Comparison of ENCODE assay signal across 1 cellular context in genomic region chr11:61816736-61817455, GRCh38.
TF ChIP-seq lines count a peak whose summit lies in the region.

Gene FADS1 (minus strand): TSS chr11:61817003. CDS start chr11:61816929, 74 bp downstream.

TF ChIP-seq in A549, 52 proteins besides CTCF, POLR2A, EP300 and RAD21 (continued from another document):
- no peak for TF ChIP-seq KDM1A (IDR thresholded peaks at IDR 0.05; ENCODE audit: low read depth)
- no peak for TF ChIP-seq NPAS2 (CRISPR knock-in tag; IDR thresholded peaks at IDR 0.05; ENCODE audit: borderline replicate concordance)
- peak; percentile 84 for TF ChIP-seq JUN (IDR thresholded peaks at IDR 0.05)
- 0 out of 2 replicates have a peak, but pooled peaks have one; percentile 11 for TF ChIP-seq USF2 (IDR thresholded peaks at IDR 0.05)
- no peak for TF ChIP-seq EHMT2 (IDR thresholded peaks at IDR 0.05; ENCODE audit: low read depth)
- TF ChIP-seq MAZ (IDR thresholded peaks at IDR 0.05; ENCODE audit: borderline replicate concordance, low read depth, low read length) = 0 out of 2 replicates have a peak, but pooled peaks have one; percentile 38
- TF ChIP-seq SREBF2 (IDR thresholded peaks at IDR 0.05) = no peak
- no peak for TF ChIP-seq RNF2 (IDR thresholded peaks at IDR 0.05; ENCODE audit: borderline replicate concordance, low read depth)
- TF ChIP-seq, protein P1, sequence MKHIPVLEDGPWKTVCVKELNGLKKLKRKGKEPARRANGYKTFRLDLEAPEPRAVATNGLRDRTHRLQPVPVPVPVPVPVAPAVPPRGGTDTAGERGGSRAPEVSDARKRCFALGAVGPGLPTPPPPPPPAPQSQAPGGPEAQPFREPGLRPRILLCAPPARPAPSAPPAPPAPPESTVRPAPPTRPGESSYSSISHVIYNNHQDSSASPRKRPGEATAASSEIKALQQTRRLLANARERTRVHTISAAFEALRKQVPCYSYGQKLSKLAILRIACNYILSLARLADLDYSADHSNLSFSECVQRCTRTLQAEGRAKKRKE (CRISPR knock-in tag; IDR thresholded peaks at IDR 0.05; ENCODE audit: low read depth) = no peak
- TF ChIP-seq HES2 (IDR thresholded peaks at IDR 0.05) = no peak
- no peak for TF ChIP-seq ZSCAN20 (CRISPR knock-in tag; IDR thresholded peaks at IDR 0.05)
- TF ChIP-seq GATA3 (IDR thresholded peaks at IDR 0.05; ENCODE audit: borderline replicate concordance) = peak; percentile 43
- peak; percentile 83 for TF ChIP-seq MYC (IDR thresholded peaks at IDR 0.05; ENCODE audit: borderline replicate concordance, low read length)
- TF ChIP-seq, protein P2, sequence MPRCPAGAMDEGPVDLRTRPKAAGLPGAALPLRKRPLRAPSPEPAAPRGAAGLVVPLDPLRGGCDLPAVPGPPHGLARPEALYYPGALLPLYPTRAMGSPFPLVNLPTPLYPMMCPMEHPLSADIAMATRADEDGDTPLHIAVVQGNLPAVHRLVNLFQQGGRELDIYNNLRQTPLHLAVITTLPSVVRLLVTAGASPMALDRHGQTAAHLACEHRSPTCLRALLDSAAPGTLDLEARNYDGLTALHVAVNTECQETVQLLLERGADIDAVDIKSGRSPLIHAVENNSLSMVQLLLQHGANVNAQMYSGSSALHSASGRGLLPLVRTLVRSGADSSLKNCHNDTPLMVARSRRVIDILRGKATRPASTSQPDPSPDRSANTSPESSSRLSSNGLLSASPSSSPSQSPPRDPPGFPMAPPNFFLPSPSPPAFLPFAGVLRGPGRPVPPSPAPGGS (IDR thresholded peaks at IDR 0.05) = peak; percentile 77
- TF ChIP-seq HOXB13 (CRISPR knock-in tag; IDR thresholded peaks at IDR 0.05; ENCODE audit: low read depth) = no peak
- TF ChIP-seq CHD4 (IDR thresholded peaks at IDR 0.05; ENCODE audit: borderline replicate concordance) = no peak
- TF ChIP-seq CEBPB (IDR thresholded peaks at IDR 0.05) = peak; percentile 83 to 94; a peak in 3 of 4 replicates
- no peak for TF ChIP-seq CBX2 (IDR thresholded peaks at IDR 0.05; ENCODE audit: borderline replicate concordance, low read depth)
- TF ChIP-seq ZC3H11A (IDR thresholded peaks at IDR 0.05) = no peak
- TF ChIP-seq PHF8 (IDR thresholded peaks at IDR 0.05; ENCODE audit: borderline replicate concordance, low read depth) = no peak
- TF ChIP-seq, protein P3, sequence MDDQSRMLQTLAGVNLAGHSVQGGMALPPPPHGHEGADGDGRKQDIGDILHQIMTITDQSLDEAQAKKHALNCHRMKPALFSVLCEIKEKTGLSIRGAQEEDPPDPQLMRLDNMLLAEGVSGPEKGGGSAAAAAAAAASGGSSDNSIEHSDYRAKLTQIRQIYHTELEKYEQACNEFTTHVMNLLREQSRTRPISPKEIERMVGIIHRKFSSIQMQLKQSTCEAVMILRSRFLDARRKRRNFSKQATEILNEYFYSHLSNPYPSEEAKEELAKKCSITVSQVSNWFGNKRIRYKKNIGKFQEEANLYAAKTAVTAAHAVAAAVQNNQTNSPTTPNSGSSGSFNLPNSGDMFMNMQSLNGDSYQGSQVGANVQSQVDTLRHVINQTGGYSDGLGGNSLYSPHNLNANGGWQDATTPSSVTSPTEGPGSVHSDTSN (IDR thresholded peaks at IDR 0.05) = peak; percentile 82; the same call in 1 of the 2 replicates
- TF ChIP-seq MAFK (IDR thresholded peaks at IDR 0.05; ENCODE audit: partially characterized antibody) = no peak
- no peak for TF ChIP-seq HDAC2 (IDR thresholded peaks at IDR 0.05)
- TF ChIP-seq RCOR1 (IDR thresholded peaks at IDR 0.05; ENCODE audit: low read depth, low read length) = no peak
- TF ChIP-seq ZNF302 (CRISPR knock-in tag; IDR thresholded peaks at IDR 0.05) = no peak
- TF ChIP-seq HOXA7 (CRISPR knock-in tag; IDR thresholded peaks at IDR 0.05) = no peak
- TF ChIP-seq, protein P4, sequence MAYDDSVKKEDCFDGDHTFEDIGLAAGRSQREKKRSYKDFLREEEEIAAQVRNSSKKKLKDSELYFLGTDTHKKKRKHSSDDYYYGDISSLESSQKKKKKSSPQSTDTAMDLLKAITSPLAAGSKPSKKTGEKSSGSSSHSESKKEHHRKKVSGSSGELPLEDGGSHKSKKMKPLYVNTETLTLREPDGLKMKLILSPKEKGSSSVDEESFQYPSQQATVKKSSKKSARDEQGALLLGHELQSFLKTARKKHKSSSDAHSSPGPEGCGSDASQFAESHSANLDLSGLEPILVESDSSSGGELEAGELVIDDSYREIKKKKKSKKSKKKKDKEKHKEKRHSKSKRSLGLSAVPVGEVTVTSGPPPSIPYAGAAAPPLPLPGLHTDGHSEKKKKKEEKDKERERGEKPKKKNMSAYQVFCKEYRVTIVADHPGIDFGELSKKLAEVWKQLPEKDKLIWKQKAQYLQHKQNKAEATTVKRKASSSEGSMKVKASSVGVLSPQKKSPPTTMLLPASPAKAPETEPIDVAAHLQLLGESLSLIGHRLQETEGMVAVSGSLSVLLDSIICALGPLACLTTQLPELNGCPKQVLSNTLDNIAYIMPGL (CRISPR knock-in tag; IDR thresholded peaks at IDR 0.05; ENCODE audit: borderline replicate concordance) = no peak
- TF ChIP-seq RARB (CRISPR knock-in tag; IDR thresholded peaks at IDR 0.05) = no peak
- no peak for TF ChIP-seq ESRRA (IDR thresholded peaks at IDR 0.05; ENCODE audit: borderline replicate concordance, low read length)
- no peak for TF ChIP-seq BHLHE40 (IDR thresholded peaks at IDR 0.05; ENCODE audit: low read depth, low read length)
- peak; percentile 78 for TF ChIP-seq SMC3 (IDR thresholded peaks at IDR 0.05)
- peak; percentile 73 for TF ChIP-seq RFX5 (IDR thresholded peaks at IDR 0.05)
